Comparison of ENCODE assay signal across 15 cellular contexts in the genomic region with DNA sequence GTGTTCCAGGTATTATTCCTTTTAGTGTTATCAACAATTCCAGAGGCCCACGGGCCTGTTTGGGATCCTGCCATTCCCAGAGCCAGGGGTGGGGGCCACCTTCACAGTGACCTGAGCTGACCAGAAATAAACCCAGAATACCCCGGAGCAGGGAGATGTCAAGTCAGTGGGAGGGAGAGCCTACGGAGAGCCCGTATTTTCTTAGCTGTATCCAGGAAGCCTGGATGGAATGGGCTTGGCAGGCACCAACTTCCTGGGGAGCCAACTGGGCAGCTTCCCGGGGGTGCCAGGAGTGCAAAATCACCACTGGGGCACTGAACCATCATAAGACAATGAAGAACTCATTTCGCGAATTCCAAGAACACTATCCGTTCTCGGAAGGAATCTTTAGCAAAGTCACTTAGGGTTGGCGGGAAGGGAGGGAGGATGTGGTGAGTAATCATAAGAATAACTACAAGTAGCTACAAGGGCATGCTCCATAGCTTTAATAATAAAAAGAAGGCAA. TPM values are rescaled to one million over a fixed set of nuclear protein-coding genes. Genes with fewer than 3 reads are reported as not detected.
A peak's percentile ranks its signal among the peaks of the same experiment; 100 is the strongest.
DNase-seq lines count a peak whose midpoint lies in the region; ATAC-seq and TF ChIP-seq lines count a peak whose summit lies in the region.
"Had no signal": no experiment of that assay in that cellular context is flagged by ENCODE, and none has a peak within 500 bp of the region (broad histone marks: within the 10 kb centered on the region; RNA-seq: fewer than 3 reads in every experiment).

No MANE protein-coding gene starts in this region.

- WGBS in esophagus muscularis mucosa: 76% methylated on average over 10 of the region's 10 CpGs

- no peak overlapping the region for H3K4me3 Mint-ChIP-seq in T-cell
- H3K4me3 Mint-ChIP-seq: activated T-helper 1 cell treated with anti-CD3 and anti-CD28 coated beads, Interleukin-12 subunit alpha, Interleukin-12 subunit beta, Interleukin-2, Interleukin-4 antibody, amounts not matched to agents 30 ng/mL and 10 ng/mL and 1 ng/mL, durations not matched to agents 14 hours and 24 hours and 36 hours; T-helper 17 cell had no signal

- no peaks in the 10 kb centered on the region for H3K36me3 Mint-ChIP-seq in T-cell

- H3K9me3 ChIP-seq in esophagus muscularis mucosa (peaks cover 0 to 7% (median 2%) of the 10 kb centered on the region in 4 donors), subcutaneous abdominal adipose tissue (ENCODE audit: control insufficient read depth in 5 of 5, low read length in 5 of 5) (peaks cover 0 to 5% (median 0%) of the 10 kb centered on the region in 5 donors)

- DNase-seq in astrocyte of the cerebellum (ENCODE audit: low read depth) (peak; percentile 8), esophagus muscularis mucosa (ENCODE audit: extremely low spot score) (no peak), medulla oblongata (ENCODE audit: extremely low spot score) (peak; percentile 64), T-cell (no peak)
- no peak for DNase-seq in activated CD8-positive, alpha-beta memory T cell treated with anti-CD3 and anti-CD28 coated beads, Interleukin-2, amount 50 U/mL, for 48 hours
- DNase-seq: activated CD4-positive, alpha-beta T cell treated with anti-CD3 and anti-CD28 coated beads for 48 hours; AML-193; NCI-H526; stimulated activated CD4-positive, alpha-beta T cell treated with anti-CD3 and anti-CD28 coated beads, Interleukin-15, amount 100 ng/mL, for 24 hours; T-helper 17 cell had no signal

- peaks cover 17 to 22% of the 10 kb centered on the region in 2 donors for H3K27me3 Mint-ChIP-seq in T-cell

- no peak overlapping the region for H3K9ac ChIP-seq in subcutaneous abdominal adipose tissue (ENCODE audit: low read length in 5 of 5)

- TF ChIP-seq EP300 in esophagus muscularis mucosa (IDR thresholded peaks at IDR 0.05): peak; percentile 24

- no peak for TF ChIP-seq POLR2A in esophagus muscularis mucosa (IDR thresholded peaks at IDR 0.05; ENCODE audit: low read depth)

- intact Hi-C loops in esophagus muscularis mucosa (cut with DNase I): no loop called here

- no peak overlapping the region for H3K4me3 ChIP-seq in astrocyte of the cerebellum (ENCODE audit: low read depth, low read length)
- no peak overlapping the region for H3K4me3 ChIP-seq in esophagus muscularis mucosa
- H3K4me3 ChIP-seq in subcutaneous abdominal adipose tissue (ENCODE audit: low read depth in 1 of 5, low read length in 5 of 5): peak overlapping the region in 2 of 5 donors; percentile 7 to 27

- no peaks in the 10 kb centered on the region for H3K27me3 ChIP-seq in esophagus muscularis mucosa
- H3K27me3 ChIP-seq in subcutaneous abdominal adipose tissue (ENCODE audit: control insufficient read depth in 5 of 5, insufficient read depth in 4 of 5, low read length in 5 of 5): no peaks in the 10 kb centered on the region

- H3K9me3 Mint-ChIP-seq in T-cell: peaks cover 0 to 8% (median 6%) of the 10 kb centered on the region in 3 donors
- H3K9me3 Mint-ChIP-seq: activated T-helper 1 cell treated with anti-CD3 and anti-CD28 coated beads, Interleukin-12 subunit alpha, Interleukin-12 subunit beta, Interleukin-2, Interleukin-4 antibody, amounts not matched to agents 30 ng/mL and 10 ng/mL and 1 ng/mL, durations not matched to agents 14 hours and 24 hours and 36 hours had no signal

- H3K27ac Mint-ChIP-seq in T-cell: no peak overlapping the region
- H3K27ac Mint-ChIP-seq: activated T-helper 1 cell treated with anti-CD3 and anti-CD28 coated beads, Interleukin-12 subunit alpha, Interleukin-12 subunit beta, Interleukin-2, Interleukin-4 antibody, amounts not matched to agents 30 ng/mL and 10 ng/mL and 1 ng/mL, durations not matched to agents 14 hours and 24 hours and 36 hours; T-helper 17 cell had no signal

- ATAC-seq in GM19035 (IDR thresholded peaks at IDR 0.05; ENCODE audit: unreplicated experiment): no peak
- ATAC-seq in T-cell (replicated peaks in 1 of 4): no peak
- no peak for ATAC-seq in HG03565 (IDR thresholded peaks at IDR 0.05; ENCODE audit: unreplicated experiment)
- ATAC-seq: HCT116, T-helper 17 cell had no signal

- CTCF ChIA-PET in T-cell (lab: Charles Lee): no interaction called here

- POLR2A ChIA-PET in T-cell (lab: Charles Lee): no interaction called here

- TF ChIP-seq CTCF in astrocyte of the cerebellum (IDR thresholded peaks at IDR 0.05; ENCODE audit: low read depth, low read length, missing control alignments): no peak
- TF ChIP-seq CTCF in esophagus muscularis mucosa (IDR thresholded peaks at IDR 0.05): no peak

- H3K27ac ChIP-seq in esophagus muscularis mucosa (replicated peaks in 1 of 4) (peak overlapping the region; percentile 33 to 63 (median 60)), subcutaneous abdominal adipose tissue (ENCODE audit: low read depth, low read length) (peak overlapping the region; percentile 71)

- in situ Hi-C loops in astrocyte of the cerebellum (cut with HindIII; ENCODE audit: low sequenced_read_pairs): no loop called here

- H3K36me3 ChIP-seq in esophagus muscularis mucosa (no peaks in the 10 kb centered on the region), subcutaneous abdominal adipose tissue (ENCODE audit: control insufficient read depth in 5 of 5, insufficient read depth in 5 of 5, low read length in 5 of 5) (no peaks in the 10 kb centered on the region)

- no peaks in the 10 kb centered on the region for H3K4me1 Mint-ChIP-seq in T-cell
- H3K4me1 Mint-ChIP-seq: T-helper 17 cell had no signal

- H3K4me1 ChIP-seq in esophagus muscularis mucosa: no peaks in the 10 kb centered on the region
- peaks cover 0 to 13% (median 0%) of the 10 kb centered on the region in 5 donors for H3K4me1 ChIP-seq in subcutaneous abdominal adipose tissue (ENCODE audit: control insufficient read depth in 5 of 5, insufficient read depth in 5 of 5, low read length in 5 of 5)

RNA-seq across cellular contexts. Expression of a gene that starts 13.2 kb away (rescaled TPM):
- total RNA-seq in esophagus muscularis mucosa (10 to 100 TPM; 36.3 to 63.6 (median 48.2) TPM), T-cell (10 to 100 TPM; 18.2 to 37.0 (median 21.0) TPM)

Comparison
In these comparisons a context has a peak if more than half of its experiments do, and no peak if none do; other contexts are left out.
1. DNase-seq: peak in astrocyte of the cerebellum (single experiment) and medulla oblongata (single experiment); none in esophagus muscularis mucosa (single experiment), activated CD8-positive, alpha-beta memory T cell treated with anti-CD3 and anti-CD28 coated beads, Interleukin-2, amount 50 U/mL, for 48 hours (single experiment) and T-cell (0 of 34).